In the genomic region with DNA sequence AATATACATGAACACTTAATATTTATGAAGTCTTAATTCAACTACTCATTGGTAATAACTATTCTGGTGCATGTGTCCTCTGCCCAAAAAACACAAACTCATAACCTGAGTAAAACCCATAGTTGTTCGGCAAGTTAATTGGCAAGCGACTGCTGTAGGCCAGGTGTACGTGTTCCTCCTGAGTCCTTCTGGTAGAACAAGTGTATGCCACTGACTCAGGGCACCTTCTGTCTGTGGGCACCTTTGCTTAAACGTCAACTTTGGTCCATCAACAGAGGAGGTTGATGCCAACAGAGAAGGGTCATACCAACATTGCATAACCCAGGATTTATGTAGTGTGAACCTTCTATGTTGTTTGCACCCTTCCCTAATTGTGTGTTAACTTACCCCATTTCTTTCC, we compare ENCODE assay signal across 37 cellular contexts.
"Had no signal": no experiment of that assay in that cellular context is flagged by ENCODE, and none has a peak within 500 bp of the region (broad histone marks: within the 10 kb centered on the region; RNA-seq: fewer than 3 reads in every experiment).

No MANE protein-coding gene starts in this region.

- H3K36me3 ChIP-seq: ascending aorta, cardiac muscle cell, WERI-Rb-1 had no signal

- H3K27me3 ChIP-seq: ascending aorta, cardiac muscle cell had no signal

- H3K36me3 Mint-ChIP-seq: activated CD8-positive, alpha-beta memory T cell treated with anti-CD3 and anti-CD28 coated beads, Interleukin-2, amount 10 ng/mL, durations not matched to agents 7 days and 5 days; activated naive CD4-positive, alpha-beta T cell treated with anti-CD3 and anti-CD28 coated beads, Interleukin-2, amount 10 ng/mL, durations not matched to agents 7 days and 5 days; activated naive CD4-positive, alpha-beta T cell treated with anti-CD3 and anti-CD28 coated beads, Interleukin-2, amount 50 U/mL, for 24 hours; activated naive CD8-positive, alpha-beta T cell; activated naive CD8-positive, alpha-beta T cell treated with anti-CD3 and anti-CD28 coated beads, Interleukin-2, amount 10 ng/mL, durations not matched to agents 7 days and 5 days; brain; WTC11 had no signal

- H3K27me3 Mint-ChIP-seq: activated CD4-positive, alpha-beta T cell treated with anti-CD3 and anti-CD28 coated beads, Interleukin-2, amount 10 ng/mL, durations not matched to agents 7 days and 5 days; activated naive CD4-positive, alpha-beta T cell treated with anti-CD3 and anti-CD28 coated beads, Interleukin-2, amount 50 U/mL, for 24 hours; activated naive CD8-positive, alpha-beta T cell; activated naive CD8-positive, alpha-beta T cell treated with anti-CD3 and anti-CD28 coated beads, Interleukin-2, amount 50 U/mL, for 24 hours; activated T-cell treated with anti-CD3 and anti-CD28 coated beads, Interleukin-2, amount 50 U/mL, for 24 hours had no signal

- H3K27ac ChIP-seq: ascending aorta, cardiac muscle cell, WERI-Rb-1 had no signal

- H3K4me1 ChIP-seq: ascending aorta had no signal

- H3K4me1 Mint-ChIP-seq: activated CD4-positive, alpha-beta memory T cell treated with anti-CD3 and anti-CD28 coated beads, Interleukin-2, amount 10 ng/mL, durations not matched to agents 7 days and 5 days; activated CD4-positive, alpha-beta T cell treated with anti-CD3 and anti-CD28 coated beads for 36 hours; activated CD4-positive, alpha-beta T cell treated with anti-CD3 and anti-CD28 coated beads, Interleukin-2, amount 10 ng/mL, durations not matched to agents 7 days and 5 days; activated CD8-positive, alpha-beta memory T cell treated with anti-CD3 and anti-CD28 coated beads, Interleukin-2, amount 10 ng/mL, durations not matched to agents 7 days and 5 days; activated naive CD4-positive, alpha-beta T cell treated with anti-CD3 and anti-CD28 coated beads, Interleukin-2, amount 10 ng/mL, durations not matched to agents 7 days and 5 days; activated naive CD4-positive, alpha-beta T cell treated with anti-CD3 and anti-CD28 coated beads, Interleukin-2, amount 50 U/mL, for 24 hours; activated naive CD8-positive, alpha-beta T cell treated with anti-CD3 and anti-CD28 coated beads, Interleukin-2, amount 10 ng/mL, durations not matched to agents 7 days and 5 days; activated naive CD8-positive, alpha-beta T cell treated with anti-CD3 and anti-CD28 coated beads, Interleukin-2, amount 50 U/mL, for 24 hours; brain; central memory CD8-positive, alpha-beta T cell; WTC11 had no signal

- ATAC-seq: activated CD4-positive, alpha-beta T cell treated with anti-CD3 and anti-CD28 coated beads for 36 hours; activated CD4-positive, CD25-positive, alpha-beta regulatory T cell treated with anti-CD3 and anti-CD28 coated beads, Interleukin-2, amount 50 U/mL, for 24 hours; activated CD8-positive, alpha-beta memory T cell treated with anti-CD3 and anti-CD28 coated beads, Interleukin-2, amount 10 ng/mL, durations not matched to agents 7 days and 5 days; activated CD8-positive, alpha-beta T cell treated with anti-CD3 and anti-CD28 coated beads, Interleukin-2, amount 10 ng/mL, durations not matched to agents 7 days and 5 days; activated naive CD8-positive, alpha-beta T cell treated with anti-CD3 and anti-CD28 coated beads, Interleukin-2, amount 50 U/mL, for 24 hours; WTC11 had no signal

- H3K4me3 ChIP-seq: ascending aorta, cardiac muscle cell had no signal

- DNase-seq: activated CD4-positive, alpha-beta memory T cell treated with anti-CD3 and anti-CD28 coated beads, Interleukin-2, amount 10 ng/mL, durations not matched to agents 7 days and 5 days; activated CD4-positive, alpha-beta T cell treated with anti-CD3 and anti-CD28 coated beads for 1 hour; activated CD4-positive, alpha-beta T cell treated with anti-CD3 and anti-CD28 coated beads for 36 hours; activated CD4-positive, alpha-beta T cell treated with anti-CD3 and anti-CD28 coated beads for 48 hours; activated CD4-positive, alpha-beta T cell treated with anti-CD3 and anti-CD28 coated beads, Interleukin-2, amount 10 ng/mL, durations not matched to agents 7 days and 5 days; activated CD4-positive, alpha-beta T cell treated with anti-CD3 and anti-CD28 coated beads, Interleukin-2, amount 50 U/mL, for 48 hours; activated CD4-positive, CD25-positive, alpha-beta regulatory T cell; activated CD8-positive, alpha-beta memory T cell treated with anti-CD3 and anti-CD28 coated beads for 24 hours; activated CD8-positive, alpha-beta memory T cell treated with anti-CD3 and anti-CD28 coated beads, Interleukin-2, amount 10 ng/mL, durations not matched to agents 7 days and 5 days; activated CD8-positive, alpha-beta memory T cell treated with anti-CD3 and anti-CD28 coated beads, Interleukin-2, amount 50 U/mL, for 48 hours; activated CD8-positive, alpha-beta T cell treated with anti-CD3 and anti-CD28 coated beads, Interleukin-2, amount 10 ng/mL, durations not matched to agents 7 days and 5 days; activated effector memory CD4-positive, alpha-beta T cell treated with Interleukin-2 at 50 U/mL for 16 hours; activated gamma-delta T cell; activated naive CD4-positive, alpha-beta T cell treated with anti-CD3 and anti-CD28 coated beads, Interleukin-2, amount 10 ng/mL, durations not matched to agents 7 days and 5 days; activated naive CD4-positive, alpha-beta T cell treated with Interleukin-2 at 50 U/mL for 16 hours; activated naive CD8-positive, alpha-beta T cell treated with anti-CD3 and anti-CD28 coated beads, Interleukin-2, amount 10 ng/mL, durations not matched to agents 7 days and 5 days; activated naive CD8-positive, alpha-beta T cell treated with anti-CD3 and anti-CD28 coated beads, Interleukin-2, amount 50 U/mL, for 24 hours; activated T-cell treated with anti-CD3 and anti-CD28 coated beads, Interleukin-2, amount 50 U/mL, for 24 hours; activated T-cell treated with anti-CD3 and anti-CD28 coated beads, Interleukin-2, amount 50 U/mL, for 48 hours; amygdala; anterior cingulate cortex; caudate nucleus; cerebellar nuclear complex; T-helper 2 cell; T-helper 9 cell; WERI-Rb-1 had no signal

- H3K9me3 ChIP-seq: ascending aorta had no signal

- H3K9me3 Mint-ChIP-seq: activated CD4-positive, alpha-beta memory T cell treated with anti-CD3 and anti-CD28 coated beads, Interleukin-2, amount 10 ng/mL, durations not matched to agents 7 days and 5 days; activated CD4-positive, alpha-beta T cell treated with anti-CD3 and anti-CD28 coated beads, Interleukin-2, amount 10 ng/mL, durations not matched to agents 7 days and 5 days; activated naive CD4-positive, alpha-beta T cell treated with anti-CD3 and anti-CD28 coated beads, Interleukin-2, amount 10 ng/mL, durations not matched to agents 7 days and 5 days; activated naive CD4-positive, alpha-beta T cell treated with anti-CD3 and anti-CD28 coated beads, Interleukin-2, amount 50 U/mL, for 24 hours; activated naive CD8-positive, alpha-beta T cell treated with anti-CD3 and anti-CD28 coated beads, Interleukin-2, amount 10 ng/mL, durations not matched to agents 7 days and 5 days; activated naive CD8-positive, alpha-beta T cell treated with anti-CD3 and anti-CD28 coated beads, Interleukin-2, amount 50 U/mL, for 24 hours; activated T-cell treated with anti-CD3 and anti-CD28 coated beads, Interleukin-2, amount 50 U/mL, for 24 hours; activated T-helper 2 cell treated with anti-CD3 and anti-CD28 coated beads, Interferon-gamma antibody, Interleukin-2, Interleukin-4, amounts not matched to agents 10 μg/mL and 5 μg/mL and 100 μg/mL, durations not matched to agents 14 hours and 24 hours and 36 hours; central memory CD8-positive, alpha-beta T cell; T-helper 1 cell treated with Interleukin-12 subunit alpha and Interleukin-12 subunit beta and Interleukin-4 antibody, amounts not matched to agents 30 μg/mL and 1 μg/mL, for 36 hours; T-helper 2 cell treated with Interferon-gamma antibody and Interleukin-4, amounts not matched to agents 5 μg/mL and 100 μg/mL, for 36 hours; WTC11 had no signal

- H3K4me3 Mint-ChIP-seq: activated CD4-positive, alpha-beta memory T cell treated with anti-CD3 and anti-CD28 coated beads, Interleukin-2, amount 10 ng/mL, durations not matched to agents 7 days and 5 days; activated CD4-positive, alpha-beta T cell treated with anti-CD3 and anti-CD28 coated beads for 36 hours; activated CD4-positive, alpha-beta T cell treated with anti-CD3 and anti-CD28 coated beads, Interleukin-2, amount 10 ng/mL, durations not matched to agents 7 days and 5 days; activated CD8-positive, alpha-beta memory T cell treated with anti-CD3 and anti-CD28 coated beads, Interleukin-2, amount 10 ng/mL, durations not matched to agents 7 days and 5 days; activated CD8-positive, alpha-beta T cell treated with anti-CD3 and anti-CD28 coated beads, Interleukin-2, amount 10 ng/mL, durations not matched to agents 7 days and 5 days; activated naive CD4-positive, alpha-beta T cell treated with anti-CD3 and anti-CD28 coated beads, Interleukin-2, amount 10 ng/mL, durations not matched to agents 7 days and 5 days; activated naive CD4-positive, alpha-beta T cell treated with anti-CD3 and anti-CD28 coated beads, Interleukin-2, amount 50 U/mL, for 24 hours; activated naive CD8-positive, alpha-beta T cell; activated naive CD8-positive, alpha-beta T cell treated with anti-CD3 and anti-CD28 coated beads, Interleukin-2, amount 10 ng/mL, durations not matched to agents 7 days and 5 days; activated naive CD8-positive, alpha-beta T cell treated with anti-CD3 and anti-CD28 coated beads, Interleukin-2, amount 50 U/mL, for 24 hours; activated T-cell treated with anti-CD3 and anti-CD28 coated beads, Interleukin-2, amount 50 U/mL, for 24 hours; brain; central memory CD8-positive, alpha-beta T cell; T-helper 1 cell treated with Interleukin-12 subunit alpha and Interleukin-12 subunit beta and Interleukin-4 antibody, amounts not matched to agents 30 μg/mL and 1 μg/mL, for 36 hours; T-helper 2 cell treated with Interferon-gamma antibody and Interleukin-4, amounts not matched to agents 5 μg/mL and 100 μg/mL, for 36 hours; WTC11 had no signal

- H3K27ac Mint-ChIP-seq: activated CD4-positive, alpha-beta memory T cell treated with anti-CD3 and anti-CD28 coated beads, Interleukin-2, amount 10 ng/mL, durations not matched to agents 7 days and 5 days; activated CD4-positive, alpha-beta T cell treated with anti-CD3 and anti-CD28 coated beads for 36 hours; activated CD4-positive, alpha-beta T cell treated with anti-CD3 and anti-CD28 coated beads, Interleukin-2, amount 10 ng/mL, durations not matched to agents 7 days and 5 days; activated CD8-positive, alpha-beta memory T cell treated with anti-CD3 and anti-CD28 coated beads, Interleukin-2, amount 10 ng/mL, durations not matched to agents 7 days and 5 days; activated CD8-positive, alpha-beta T cell treated with anti-CD3 and anti-CD28 coated beads, Interleukin-2, amount 10 ng/mL, durations not matched to agents 7 days and 5 days; activated naive CD4-positive, alpha-beta T cell treated with anti-CD3 and anti-CD28 coated beads, Interleukin-2, amount 10 ng/mL, durations not matched to agents 7 days and 5 days; activated naive CD4-positive, alpha-beta T cell treated with anti-CD3 and anti-CD28 coated beads, Interleukin-2, amount 50 U/mL, for 24 hours; activated naive CD8-positive, alpha-beta T cell; activated naive CD8-positive, alpha-beta T cell treated with anti-CD3 and anti-CD28 coated beads, Interleukin-2, amount 10 ng/mL, durations not matched to agents 7 days and 5 days; activated naive CD8-positive, alpha-beta T cell treated with anti-CD3 and anti-CD28 coated beads, Interleukin-2, amount 50 U/mL, for 24 hours; activated T-cell treated with anti-CD3 and anti-CD28 coated beads, Interleukin-2, amount 50 U/mL, for 24 hours; activated T-helper 2 cell treated with anti-CD3 and anti-CD28 coated beads, Interferon-gamma antibody, Interleukin-2, Interleukin-4, amounts not matched to agents 10 μg/mL and 5 μg/mL and 100 μg/mL, durations not matched to agents 14 hours and 24 hours and 36 hours; brain; T-helper 1 cell treated with Interleukin-12 subunit alpha and Interleukin-12 subunit beta and Interleukin-4 antibody, amounts not matched to agents 30 μg/mL and 1 μg/mL, for 36 hours; T-helper 2 cell treated with Interferon-gamma antibody and Interleukin-4, amounts not matched to agents 5 μg/mL and 100 μg/mL, for 36 hours; WTC11 had no signal
